Comparison of ENCODE assay signal across 25 cellular contexts in the genomic region with DNA sequence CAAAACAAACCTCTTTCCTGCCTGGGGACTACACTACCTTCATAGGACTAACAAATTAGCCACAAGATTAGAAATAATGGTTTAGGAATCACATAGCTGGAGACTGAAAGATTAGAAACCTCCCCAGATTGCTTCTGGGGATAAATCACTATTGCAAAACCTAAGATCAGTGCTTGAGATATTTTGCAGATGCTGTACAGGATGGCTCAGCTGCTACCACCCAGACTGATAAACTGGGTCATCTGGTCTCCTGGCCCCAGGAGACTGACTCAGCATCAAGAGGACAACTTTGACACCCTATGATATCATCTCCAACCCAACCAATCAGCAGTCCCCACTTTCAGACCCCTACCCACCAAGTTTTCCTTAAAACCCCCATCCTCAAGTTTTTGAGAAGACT.
"Had no signal": no experiment of that assay in that cellular context is flagged by ENCODE, and none has a peak within 500 bp of the region (broad histone marks: within the 10 kb centered on the region; RNA-seq: fewer than 3 reads in every experiment).

No MANE protein-coding gene starts in this region.

- H3K27me3 ChIP-seq: esophagus squamous epithelium, foreskin keratinocyte, left lung, neutrophil, pancreas, suprapubic skin, transverse colon had no signal

- H3K4me1 ChIP-seq: esophagus squamous epithelium, foreskin keratinocyte, left lung, pancreas, suprapubic skin, transverse colon had no signal

- H3K36me3 ChIP-seq: esophagus squamous epithelium, left lung, neutrophil, pancreas, suprapubic skin, transverse colon had no signal

- H3K4me3 ChIP-seq: coronary artery, esophagus squamous epithelium, left lung, mucosa of descending colon, pancreas, smooth muscle cell, suprapubic skin, transverse colon had no signal

- ATAC-seq: foreskin keratinocyte; left cardiac atrium; left lung; mucosa of descending colon; natural killer cell treated with Interleukin-12 subunit alpha and Interleukin-12 subunit beta and Interleukin-15 and Interleukin-18, amount 100 ng/mL, for 72 hours; pancreas; sciatic nerve; stimulated activated naive CD8-positive, alpha-beta T cell treated with anti-CD3 and anti-CD28 coated beads, Interleukin-15, amount 100 ng/mL, for 72 hours had no signal

- DNase-seq: dermis blood vessel endothelial cell; effector memory CD4-positive, alpha-beta T cell; esophagus squamous epithelium; foreskin keratinocyte; head of caudate nucleus; hippocampal formation; left cardiac atrium; left lung; mesenchymal stem cell; mucosa of descending colon; naive B cell; pancreas; stimulated activated CD4-positive, alpha-beta T cell treated with anti-CD3 and anti-CD28 coated beads, Interleukin-12 subunit alpha, Interleukin-12 subunit beta, amount 100 ng/mL, for 4 hours; stimulated activated CD4-positive, alpha-beta T cell treated with anti-CD3 and anti-CD28 coated beads, Interleukin-1b, Interleukin-23, amount 100 ng/mL, for 48 hours; stimulated activated CD4-positive, alpha-beta T cell treated with anti-CD3 and anti-CD28 coated beads, Interleukin-4, amount 100 ng/mL, for 1 hour; stimulated activated CD8-positive, alpha-beta memory T cell treated with anti-CD3 and anti-CD28 coated beads, Interleukin-4, amount 100 ng/mL, for 48 hours; stimulated activated naive CD4-positive, alpha-beta T cell; stimulated activated naive CD8-positive, alpha-beta T cell treated with anti-CD3 and anti-CD28 coated beads, Interleukin-15, amount 100 ng/mL, for 72 hours; transverse colon had no signal

- H3K9me3 ChIP-seq: esophagus squamous epithelium, left lung, mucosa of descending colon, neutrophil, pancreas, suprapubic skin, transverse colon had no signal

- H3K27ac ChIP-seq: coronary artery, esophagus squamous epithelium, foreskin keratinocyte, left lung, neutrophil, pancreas, suprapubic skin, transverse colon had no signal
